1 cellular context compared by ENCODE assay signal in the genomic region with DNA sequence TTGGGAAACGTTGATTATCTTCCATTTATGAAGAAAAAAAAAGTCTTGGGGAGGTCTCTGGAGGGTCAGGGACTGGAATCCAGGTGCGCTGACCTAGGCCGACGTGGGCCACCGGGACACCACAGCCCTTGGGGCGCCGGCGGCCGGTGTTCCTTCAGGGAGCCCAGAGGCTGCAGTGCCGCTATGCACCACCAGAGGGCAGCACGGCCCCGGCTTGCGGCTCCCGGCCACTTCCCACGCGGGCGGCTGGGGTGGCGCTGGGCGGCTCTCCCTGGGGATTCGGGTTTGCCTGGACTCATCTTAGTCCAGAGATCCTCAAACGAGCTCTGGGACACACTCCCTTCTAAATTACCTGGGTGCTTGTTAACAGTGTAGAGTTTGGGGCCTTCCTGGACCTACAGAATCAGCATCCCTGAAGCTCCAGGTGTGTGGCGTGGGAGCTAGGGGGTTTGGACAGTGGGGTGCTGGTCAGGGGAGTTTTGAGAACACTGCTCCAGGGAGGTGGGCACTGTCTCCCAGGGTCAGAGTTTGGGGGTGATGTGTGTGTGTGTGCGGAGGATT.
TF ChIP-seq lines count a peak whose summit lies in the region.

No MANE protein-coding gene starts in this region.

TF ChIP-seq in HepG2, 621 proteins besides CTCF, POLR2A, EP300 and RAD21 (continued from another document and continues in another):
- TF ChIP-seq CREB1 (IDR thresholded peaks at IDR 0.05), result no peak
- no peak for TF ChIP-seq CREB1 (CRISPR knock-in tag; IDR thresholded peaks at IDR 0.05)
- TF ChIP-seq SKI (IDR thresholded peaks at IDR 0.05; ENCODE audit: partially characterized antibody), result no peak
- no peak for TF ChIP-seq REL (CRISPR knock-in tag; conservative IDR thresholded peaks at IDR 0.05)
- no peak for TF ChIP-seq FOXK2 (IDR thresholded peaks at IDR 0.05)
- no peak for TF ChIP-seq ARNT (IDR thresholded peaks at IDR 0.05)
- no peak; the same call in 1 of the 2 replicates for TF ChIP-seq ZBTB38 (CRISPR knock-in tag; IDR thresholded peaks at IDR 0.05)
- TF ChIP-seq ZNF550 (CRISPR knock-in tag; IDR thresholded peaks at IDR 0.05; ENCODE audit: borderline replicate concordance), result no peak
- TF ChIP-seq, protein P1, sequence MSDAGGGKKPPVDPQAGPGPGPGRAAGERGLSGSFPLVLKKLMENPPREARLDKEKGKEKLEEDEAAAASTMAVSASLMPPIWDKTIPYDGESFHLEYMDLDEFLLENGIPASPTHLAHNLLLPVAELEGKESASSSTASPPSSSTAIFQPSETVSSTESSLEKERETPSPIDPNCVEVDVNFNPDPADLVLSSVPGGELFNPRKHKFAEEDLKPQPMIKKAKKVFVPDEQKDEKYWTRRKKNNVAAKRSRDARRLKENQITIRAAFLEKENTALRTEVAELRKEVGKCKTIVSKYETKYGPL (CRISPR knock-in tag; IDR thresholded peaks at IDR 0.05), result no peak
- TF ChIP-seq, protein P2, sequence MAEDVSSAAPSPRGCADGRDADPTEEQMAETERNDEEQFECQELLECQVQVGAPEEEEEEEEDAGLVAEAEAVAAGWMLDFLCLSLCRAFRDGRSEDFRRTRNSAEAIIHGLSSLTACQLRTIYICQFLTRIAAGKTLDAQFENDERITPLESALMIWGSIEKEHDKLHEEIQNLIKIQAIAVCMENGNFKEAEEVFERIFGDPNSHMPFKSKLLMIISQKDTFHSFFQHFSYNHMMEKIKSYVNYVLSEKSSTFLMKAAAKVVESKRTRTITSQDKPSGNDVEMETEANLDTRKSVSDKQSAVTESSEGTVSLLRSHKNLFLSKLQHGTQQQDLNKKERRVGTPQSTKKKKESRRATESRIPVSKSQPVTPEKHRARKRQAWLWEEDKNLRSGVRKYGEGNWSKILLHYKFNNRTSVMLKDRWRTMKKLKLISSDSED (CRISPR knock-in tag; IDR thresholded peaks at IDR 0.05), result no peak
- TF ChIP-seq, protein P3, sequence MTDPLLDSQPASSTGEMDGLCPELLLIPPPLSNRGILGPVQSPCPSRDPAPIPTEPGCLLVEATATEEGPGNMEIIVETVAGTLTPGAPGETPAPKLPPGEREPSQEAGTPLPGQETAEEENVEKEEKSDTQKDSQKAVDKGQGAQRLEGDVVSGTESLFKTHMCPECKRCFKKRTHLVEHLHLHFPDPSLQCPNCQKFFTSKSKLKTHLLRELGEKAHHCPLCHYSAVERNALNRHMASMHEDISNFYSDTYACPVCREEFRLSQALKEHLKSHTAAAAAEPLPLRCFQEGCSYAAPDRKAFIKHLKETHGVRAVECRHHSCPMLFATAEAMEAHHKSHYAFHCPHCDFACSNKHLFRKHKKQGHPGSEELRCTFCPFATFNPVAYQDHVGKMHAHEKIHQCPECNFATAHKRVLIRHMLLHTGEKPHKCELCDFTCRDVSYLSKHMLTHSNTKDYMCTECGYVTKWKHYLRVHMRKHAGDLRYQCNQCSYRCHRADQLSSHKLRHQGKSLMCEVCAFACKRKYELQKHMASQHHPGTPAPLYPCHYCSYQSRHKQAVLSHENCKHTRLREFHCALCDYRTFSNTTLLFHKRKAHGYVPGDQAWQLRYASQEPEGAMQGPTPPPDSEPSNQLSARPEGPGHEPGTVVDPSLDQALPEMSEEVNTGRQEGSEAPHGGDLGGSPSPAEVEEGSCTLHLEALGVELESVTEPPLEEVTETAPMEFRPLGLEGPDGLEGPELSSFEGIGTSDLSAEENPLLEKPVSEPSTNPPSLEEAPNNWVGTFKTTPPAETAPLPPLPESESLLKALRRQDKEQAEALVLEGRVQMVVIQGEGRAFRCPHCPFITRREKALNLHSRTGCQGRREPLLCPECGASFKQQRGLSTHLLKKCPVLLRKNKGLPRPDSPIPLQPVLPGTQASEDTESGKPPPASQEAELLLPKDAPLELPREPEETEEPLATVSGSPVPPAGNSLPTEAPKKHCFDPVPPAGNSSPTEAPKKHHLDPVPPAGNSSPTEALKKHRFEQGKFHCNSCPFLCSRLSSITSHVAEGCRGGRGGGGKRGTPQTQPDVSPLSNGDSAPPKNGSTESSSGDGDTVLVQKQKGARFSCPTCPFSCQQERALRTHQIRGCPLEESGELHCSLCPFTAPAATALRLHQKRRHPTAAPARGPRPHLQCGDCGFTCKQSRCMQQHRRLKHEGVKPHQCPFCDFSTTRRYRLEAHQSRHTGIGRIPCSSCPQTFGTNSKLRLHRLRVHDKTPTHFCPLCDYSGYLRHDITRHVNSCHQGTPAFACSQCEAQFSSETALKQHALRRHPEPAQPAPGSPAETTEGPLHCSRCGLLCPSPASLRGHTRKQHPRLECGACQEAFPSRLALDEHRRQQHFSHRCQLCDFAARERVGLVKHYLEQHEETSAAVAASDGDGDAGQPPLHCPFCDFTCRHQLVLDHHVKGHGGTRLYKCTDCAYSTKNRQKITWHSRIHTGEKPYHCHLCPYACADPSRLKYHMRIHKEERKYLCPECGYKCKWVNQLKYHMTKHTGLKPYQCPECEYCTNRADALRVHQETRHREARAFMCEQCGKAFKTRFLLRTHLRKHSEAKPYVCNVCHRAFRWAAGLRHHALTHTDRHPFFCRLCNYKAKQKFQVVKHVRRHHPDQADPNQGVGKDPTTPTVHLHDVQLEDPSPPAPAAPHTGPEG (CRISPR knock-in tag; IDR thresholded peaks at IDR 0.05), result peak; percentile 88
- TF ChIP-seq ZNF225 (CRISPR knock-in tag; IDR thresholded peaks at IDR 0.05), result 0 out of 2 replicates have a peak, but pooled peaks have one; percentile 53
- TF ChIP-seq ZSCAN22 (CRISPR knock-in tag; IDR thresholded peaks at IDR 0.05), result no peak
- no peak for TF ChIP-seq ZNF44 (CRISPR knock-in tag; IDR thresholded peaks at IDR 0.05)
- peak; percentile 71; the same call in 1 of the 2 replicates for TF ChIP-seq KDM5B (CRISPR knock-in tag; IDR thresholded peaks at IDR 0.05; ENCODE audit: borderline replicate concordance)
- peak; percentile 98 for TF ChIP-seq XRCC5 (optimal IDR thresholded peaks at IDR 0.05; ENCODE audit: low read length)
- no peak for TF ChIP-seq ZNF30 (CRISPR knock-in tag; IDR thresholded peaks at IDR 0.05)
- TF ChIP-seq, protein P4, sequence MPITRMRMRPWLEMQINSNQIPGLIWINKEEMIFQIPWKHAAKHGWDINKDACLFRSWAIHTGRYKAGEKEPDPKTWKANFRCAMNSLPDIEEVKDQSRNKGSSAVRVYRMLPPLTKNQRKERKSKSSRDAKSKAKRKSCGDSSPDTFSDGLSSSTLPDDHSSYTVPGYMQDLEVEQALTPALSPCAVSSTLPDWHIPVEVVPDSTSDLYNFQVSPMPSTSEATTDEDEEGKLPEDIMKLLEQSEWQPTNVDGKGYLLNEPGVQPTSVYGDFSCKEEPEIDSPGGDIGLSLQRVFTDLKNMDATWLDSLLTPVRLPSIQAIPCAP (CRISPR knock-in tag; IDR thresholded peaks at IDR 0.05; ENCODE audit: low read depth), result no peak
- TF ChIP-seq ZNF446 (CRISPR knock-in tag; IDR thresholded peaks at IDR 0.05), result no peak
- TF ChIP-seq FOXP1 (IDR thresholded peaks at IDR 0.05), result no peak
- no peak for TF ChIP-seq FOXP1 (CRISPR knock-in tag; IDR thresholded peaks at IDR 0.05)
- TF ChIP-seq POGZ (CRISPR knock-in tag; IDR thresholded peaks at IDR 0.05), result no peak
- TF ChIP-seq RARG (CRISPR knock-in tag; IDR thresholded peaks at IDR 0.05; ENCODE audit: low read depth), result no peak
- TF ChIP-seq HDAC1 (CRISPR knock-in tag; IDR thresholded peaks at IDR 0.05), result no peak
- no peak for TF ChIP-seq FOXA3 (CRISPR knock-in tag; IDR thresholded peaks at IDR 0.05)
- no peak for TF ChIP-seq KLF11 (CRISPR knock-in tag; IDR thresholded peaks at IDR 0.05)
- TF ChIP-seq ZNF614 (CRISPR knock-in tag; IDR thresholded peaks at IDR 0.05; ENCODE audit: borderline replicate concordance), result no peak
- TF ChIP-seq NFKB2 (CRISPR knock-in tag; IDR thresholded peaks at IDR 0.05; ENCODE audit: borderline replicate concordance), result peak; percentile 77; the same call in 1 of the 2 replicates
- no peak for TF ChIP-seq JARID2 (CRISPR knock-in tag; IDR thresholded peaks at IDR 0.05; ENCODE audit: insufficient replicate concordance)
- no peak for TF ChIP-seq ZNF775 (CRISPR knock-in tag; IDR thresholded peaks at IDR 0.05; ENCODE audit: borderline replicate concordance)
- peak; percentile 88 for TF ChIP-seq ZNF501 (CRISPR knock-in tag; IDR thresholded peaks at IDR 0.05)
- TF ChIP-seq ZNF7 (CRISPR knock-in tag; IDR thresholded peaks at IDR 0.05), result no peak
- TF ChIP-seq, protein P5, sequence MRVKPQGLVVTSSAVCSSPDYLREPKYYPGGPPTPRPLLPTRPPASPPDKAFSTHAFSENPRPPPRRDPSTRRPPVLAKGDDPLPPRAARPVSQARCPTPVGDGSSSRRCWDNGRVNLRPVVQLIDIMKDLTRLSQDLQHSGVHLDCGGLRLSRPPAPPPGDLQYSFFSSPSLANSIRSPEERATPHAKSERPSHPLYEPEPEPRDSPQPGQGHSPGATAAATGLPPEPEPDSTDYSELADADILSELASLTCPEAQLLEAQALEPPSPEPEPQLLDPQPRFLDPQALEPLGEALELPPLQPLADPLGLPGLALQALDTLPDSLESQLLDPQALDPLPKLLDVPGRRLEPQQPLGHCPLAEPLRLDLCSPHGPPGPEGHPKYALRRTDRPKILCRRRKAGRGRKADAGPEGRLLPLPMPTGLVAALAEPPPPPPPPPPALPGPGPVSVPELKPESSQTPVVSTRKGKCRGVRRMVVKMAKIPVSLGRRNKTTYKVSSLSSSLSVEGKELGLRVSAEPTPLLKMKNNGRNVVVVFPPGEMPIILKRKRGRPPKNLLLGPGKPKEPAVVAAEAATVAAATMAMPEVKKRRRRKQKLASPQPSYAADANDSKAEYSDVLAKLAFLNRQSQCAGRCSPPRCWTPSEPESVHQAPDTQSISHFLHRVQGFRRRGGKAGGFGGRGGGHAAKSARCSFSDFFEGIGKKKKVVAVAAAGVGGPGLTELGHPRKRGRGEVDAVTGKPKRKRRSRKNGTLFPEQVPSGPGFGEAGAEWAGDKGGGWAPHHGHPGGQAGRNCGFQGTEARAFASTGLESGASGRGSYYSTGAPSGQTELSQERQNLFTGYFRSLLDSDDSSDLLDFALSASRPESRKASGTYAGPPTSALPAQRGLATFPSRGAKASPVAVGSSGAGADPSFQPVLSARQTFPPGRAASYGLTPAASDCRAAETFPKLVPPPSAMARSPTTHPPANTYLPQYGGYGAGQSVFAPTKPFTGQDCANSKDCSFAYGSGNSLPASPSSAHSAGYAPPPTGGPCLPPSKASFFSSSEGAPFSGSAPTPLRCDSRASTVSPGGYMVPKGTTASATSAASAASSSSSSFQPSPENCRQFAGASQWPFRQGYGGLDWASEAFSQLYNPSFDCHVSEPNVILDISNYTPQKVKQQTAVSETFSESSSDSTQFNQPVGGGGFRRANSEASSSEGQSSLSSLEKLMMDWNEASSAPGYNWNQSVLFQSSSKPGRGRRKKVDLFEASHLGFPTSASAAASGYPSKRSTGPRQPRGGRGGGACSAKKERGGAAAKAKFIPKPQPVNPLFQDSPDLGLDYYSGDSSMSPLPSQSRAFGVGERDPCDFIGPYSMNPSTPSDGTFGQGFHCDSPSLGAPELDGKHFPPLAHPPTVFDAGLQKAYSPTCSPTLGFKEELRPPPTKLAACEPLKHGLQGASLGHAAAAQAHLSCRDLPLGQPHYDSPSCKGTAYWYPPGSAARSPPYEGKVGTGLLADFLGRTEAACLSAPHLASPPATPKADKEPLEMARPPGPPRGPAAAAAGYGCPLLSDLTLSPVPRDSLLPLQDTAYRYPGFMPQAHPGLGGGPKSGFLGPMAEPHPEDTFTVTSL (CRISPR knock-in tag; IDR thresholded peaks at IDR 0.05; ENCODE audit: borderline replicate concordance), result no peak
- no peak for TF ChIP-seq NFIC (IDR thresholded peaks at IDR 0.05; ENCODE audit: low read length)
- TF ChIP-seq, protein P6, sequence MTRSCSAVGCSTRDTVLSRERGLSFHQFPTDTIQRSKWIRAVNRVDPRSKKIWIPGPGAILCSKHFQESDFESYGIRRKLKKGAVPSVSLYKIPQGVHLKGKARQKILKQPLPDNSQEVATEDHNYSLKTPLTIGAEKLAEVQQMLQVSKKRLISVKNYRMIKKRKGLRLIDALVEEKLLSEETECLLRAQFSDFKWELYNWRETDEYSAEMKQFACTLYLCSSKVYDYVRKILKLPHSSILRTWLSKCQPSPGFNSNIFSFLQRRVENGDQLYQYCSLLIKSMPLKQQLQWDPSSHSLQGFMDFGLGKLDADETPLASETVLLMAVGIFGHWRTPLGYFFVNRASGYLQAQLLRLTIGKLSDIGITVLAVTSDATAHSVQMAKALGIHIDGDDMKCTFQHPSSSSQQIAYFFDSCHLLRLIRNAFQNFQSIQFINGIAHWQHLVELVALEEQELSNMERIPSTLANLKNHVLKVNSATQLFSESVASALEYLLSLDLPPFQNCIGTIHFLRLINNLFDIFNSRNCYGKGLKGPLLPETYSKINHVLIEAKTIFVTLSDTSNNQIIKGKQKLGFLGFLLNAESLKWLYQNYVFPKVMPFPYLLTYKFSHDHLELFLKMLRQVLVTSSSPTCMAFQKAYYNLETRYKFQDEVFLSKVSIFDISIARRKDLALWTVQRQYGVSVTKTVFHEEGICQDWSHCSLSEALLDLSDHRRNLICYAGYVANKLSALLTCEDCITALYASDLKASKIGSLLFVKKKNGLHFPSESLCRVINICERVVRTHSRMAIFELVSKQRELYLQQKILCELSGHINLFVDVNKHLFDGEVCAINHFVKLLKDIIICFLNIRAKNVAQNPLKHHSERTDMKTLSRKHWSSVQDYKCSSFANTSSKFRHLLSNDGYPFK (CRISPR knock-in tag; IDR thresholded peaks at IDR 0.05; ENCODE audit: borderline replicate concordance), result no peak
- TF ChIP-seq, protein P7, sequence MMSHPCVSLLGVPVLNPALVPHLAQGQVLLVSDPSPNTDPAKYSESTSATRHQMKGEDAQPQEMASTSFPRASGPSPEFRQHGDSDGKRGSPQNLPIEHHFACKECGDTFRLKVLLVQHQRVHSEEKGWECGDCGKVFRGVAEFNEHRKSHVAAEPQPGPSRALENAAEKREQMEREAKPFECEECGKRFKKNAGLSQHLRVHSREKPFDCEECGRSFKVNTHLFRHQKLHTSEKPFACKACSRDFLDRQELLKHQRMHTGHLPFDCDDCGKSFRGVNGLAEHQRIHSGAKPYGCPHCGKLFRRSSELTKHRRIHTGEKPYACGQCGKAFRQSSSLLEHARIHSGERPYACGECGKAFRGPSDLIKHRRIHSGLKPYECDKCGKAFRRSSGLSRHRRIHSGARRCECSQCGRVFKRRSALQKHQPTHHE (CRISPR knock-in tag; IDR thresholded peaks at IDR 0.05; ENCODE audit: borderline replicate concordance), result no peak
- TF ChIP-seq, protein P8, sequence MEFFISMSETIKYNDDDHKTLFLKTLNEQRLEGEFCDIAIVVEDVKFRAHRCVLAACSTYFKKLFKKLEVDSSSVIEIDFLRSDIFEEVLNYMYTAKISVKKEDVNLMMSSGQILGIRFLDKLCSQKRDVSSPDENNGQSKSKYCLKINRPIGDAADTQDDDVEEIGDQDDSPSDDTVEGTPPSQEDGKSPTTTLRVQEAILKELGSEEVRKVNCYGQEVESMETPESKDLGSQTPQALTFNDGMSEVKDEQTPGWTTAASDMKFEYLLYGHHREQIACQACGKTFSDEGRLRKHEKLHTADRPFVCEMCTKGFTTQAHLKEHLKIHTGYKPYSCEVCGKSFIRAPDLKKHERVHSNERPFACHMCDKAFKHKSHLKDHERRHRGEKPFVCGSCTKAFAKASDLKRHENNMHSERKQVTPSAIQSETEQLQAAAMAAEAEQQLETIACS (CRISPR knock-in tag; IDR thresholded peaks at IDR 0.05), result no peak
- no peak for TF ChIP-seq TBP (CRISPR knock-in tag; IDR thresholded peaks at IDR 0.05)
- no peak for TF ChIP-seq NFYC (CRISPR knock-in tag; IDR thresholded peaks at IDR 0.05)
- no peak for TF ChIP-seq ZNF761 (CRISPR knock-in tag; conservative IDR thresholded peaks at IDR 0.05)
- TF ChIP-seq DNMT3B (CRISPR knock-in tag; conservative IDR thresholded peaks at IDR 0.05), result no peak
- peak; percentile 74; the same call in 1 of the 2 replicates for TF ChIP-seq ZNF274 (CRISPR knock-in tag; IDR thresholded peaks at IDR 0.05)
- TF ChIP-seq ESRRA (CRISPR knock-in tag; IDR thresholded peaks at IDR 0.05; ENCODE audit: low read depth), result no peak
- TF ChIP-seq MEIS1 (CRISPR knock-in tag; IDR thresholded peaks at IDR 0.05; ENCODE audit: borderline replicate concordance), result no peak
- TF ChIP-seq ZKSCAN5 (CRISPR knock-in tag; IDR thresholded peaks at IDR 0.05), result no peak
- TF ChIP-seq EED (CRISPR knock-in tag; IDR thresholded peaks at IDR 0.05), result 0 out of 2 replicates have a peak, but pooled peaks have one; percentile 51
- TF ChIP-seq STAT5B (CRISPR knock-in tag; IDR thresholded peaks at IDR 0.05), result no peak
